ENCODE assay signal across 37 cellular contexts in genomic region chr7:28490831-28491230, GRCh38.
DNase-seq lines count a peak whose midpoint lies in the region; ATAC-seq, FAIRE-seq and TF ChIP-seq lines count a peak whose summit lies in the region.
"Had no signal": no experiment of that assay in that cellular context is flagged by ENCODE, and none has a peak within 500 bp of the region (broad histone marks: within the 10 kb centered on the region; RNA-seq: fewer than 3 reads in every experiment).

No MANE protein-coding gene starts in this region.

- H3K9me3 ChIP-seq in ascending aorta (no peaks in the 10 kb centered on the region), thoracic aorta (no peaks in the 10 kb centered on the region)
- H3K9me3 ChIP-seq: body of pancreas, esophagus muscularis mucosa, heart left ventricle, ovary, suprapubic skin had no signal

- H3K4me3 ChIP-seq in ascending aorta (peak overlapping the region in 1 of 2 donors; percentile 31), thoracic aorta (peak overlapping the region; percentile 15)
- H3K4me3 ChIP-seq: BLaER1, body of pancreas, esophagus muscularis mucosa, heart left ventricle, ovary, PC-9, suprapubic skin had no signal

- TF ChIP-seq POLR2A in GM12891 (IDR thresholded peaks at IDR 0.05; ENCODE audit: low read depth, low read length): no peak

- BruUV-seq in Calu3 (replicated peaks; lab: Mats Ljungman, UMichigan): no TSS peak

- H3K4me3 Mint-ChIP-seq in Calu3 (ENCODE audit: low read depth, unreplicated experiment): no peak overlapping the region
- H3K4me3 Mint-ChIP-seq: activated naive CD8-positive, alpha-beta T cell treated with anti-CD3 and anti-CD28 coated beads, Interleukin-2, amount 50 U/mL, for 24 hours; activated T-cell treated with anti-CD3 and anti-CD28 coated beads, Interleukin-2, amount 50 U/mL, for 72 hours; central memory CD8-positive, alpha-beta T cell; HFFc6; IgD-negative memory B cell; nephron progenitor cell had no signal

- peak overlapping the region; percentile 33 to 35 for H3K27ac ChIP-seq in ascending aorta
- H3K27ac ChIP-seq in thoracic aorta: peak overlapping the region; percentile 24 to 28
- H3K27ac ChIP-seq: BLaER1, body of pancreas, esophagus muscularis mucosa, foreskin keratinocyte, heart left ventricle, ovary, PC-9, suprapubic skin had no signal

- H3K4me1 ChIP-seq in ascending aorta (no peaks in the 10 kb centered on the region), thoracic aorta (ENCODE audit: control insufficient read depth in 1 of 2, low read depth in 2 of 2) (no peaks in the 10 kb centered on the region)
- H3K4me1 ChIP-seq: foreskin keratinocyte had no signal

- FAIRE-seq in GM12891 (lab: Jason Lieb, UNC): no peak
- FAIRE-seq: endometrium, G401.6, small intestine had no signal

- H3K27me3 ChIP-seq in ascending aorta (no peaks in the 10 kb centered on the region), thoracic aorta (replicated peaks; ENCODE audit: insufficient read depth) (no peaks in the 10 kb centered on the region)
- H3K27me3 ChIP-seq: BLaER1, body of pancreas, esophagus muscularis mucosa, heart left ventricle, ovary, suprapubic skin had no signal

- intact Hi-C loops in Calu3 (cut with micrococcal nuclease; ENCODE audit: unreplicated experiment) (no loop called here), ascending aorta (cut with DNase I) (no loop called here)

- peaks cover 56% of the 10 kb centered on the region for H3K4me1 Mint-ChIP-seq in Calu3 (ENCODE audit: low read depth, unreplicated experiment)
- H3K4me1 Mint-ChIP-seq: activated naive CD8-positive, alpha-beta T cell treated with anti-CD3 and anti-CD28 coated beads, Interleukin-2, amount 50 U/mL, for 24 hours; central memory CD8-positive, alpha-beta T cell had no signal

- CTCF ChIA-PET in Calu3 (lab: Charles Lee): no interaction called here

- H3K27ac Mint-ChIP-seq in Calu3 (ENCODE audit: unreplicated experiment): no peak overlapping the region
- H3K27ac Mint-ChIP-seq: activated naive CD8-positive, alpha-beta T cell treated with anti-CD3 and anti-CD28 coated beads, Interleukin-2, amount 50 U/mL, for 24 hours; activated T-cell treated with anti-CD3 and anti-CD28 coated beads, Interleukin-2, amount 50 U/mL, for 72 hours; HFFc6; IgD-negative memory B cell; nephron progenitor cell had no signal

- peak; percentile 51 for ATAC-seq in thoracic aorta (ENCODE audit: insufficient number of reproducible peaks, low FRiP score, low read depth)
- ATAC-seq: activated CD4-positive, CD25-positive, alpha-beta regulatory T cell treated with anti-CD3 and anti-CD28 coated beads, Interleukin-2, amount 50 U/mL, for 24 hours; activated naive CD8-positive, alpha-beta T cell treated with anti-CD3 and anti-CD28 coated beads, Interleukin-2, amount 50 U/mL, for 24 hours; activated T-cell treated with anti-CD3 and anti-CD28 coated beads, Interleukin-2, amount 50 U/mL, for 72 hours; body of pancreas; foreskin keratinocyte; heart left ventricle had no signal

- no peaks in the 10 kb centered on the region for H3K36me3 ChIP-seq in ascending aorta
- H3K36me3 ChIP-seq in thoracic aorta: no peaks in the 10 kb centered on the region
- H3K36me3 ChIP-seq: BLaER1, esophagus muscularis mucosa, ovary, suprapubic skin had no signal

- H3K36me3 Mint-ChIP-seq in Calu3 (ENCODE audit: insufficient read depth, unreplicated experiment): no peaks in the 10 kb centered on the region

- DNase-seq in Calu3 (peak; percentile 20), ascending aorta (ENCODE audit: low spot score in 2 of 2) (peak in 1 of 2 donors; percentile 81), kidney tubule cell (ENCODE audit: low spot score) (peak; percentile 33), thoracic aorta (ENCODE audit: low spot score) (peak; percentile 41), KG1 (lab: John Stamatoyannopoulos, UW) (no peak), GM12891 (ENCODE audit: insufficient read length, low spot score) (no peak), dermis blood vessel endothelial cell (no peak)
- DNase-seq: activated CD4-positive, alpha-beta T cell treated with anti-CD3 and anti-CD28 coated beads, Interleukin-2, amount 50 U/mL, for 4 hours; activated naive CD4-positive, alpha-beta T cell; activated naive CD8-positive, alpha-beta T cell treated with anti-CD3 and anti-CD28 coated beads, Interleukin-2, amount 50 U/mL, for 24 hours; activated T-cell treated with anti-CD3 and anti-CD28 coated beads, Interleukin-2, amount 50 U/mL, for 72 hours; body of pancreas; COR-L47; DMS79; foreskin keratinocyte; heart left ventricle; HFFc6; kidney glomerular epithelial cell; NCI-H1105 treated with DMSO at 0.1 percent for 48 hours; NCI-H2029 treated with DMSO at 0.1 percent for 48 hours; NCI-H2227 treated with DMSO at 0.1 percent for 48 hours; NCI-H526 treated with DMSO at 0.1 percent for 48 hours; nephron progenitor cell; ovary; PC-9; SHP77; small intestine; stimulated activated naive CD4-positive, alpha-beta T cell treated with Interleukin-2 at 50 U/mL for 16 hours; T-helper 2 cell had no signal

- H3K9me3 Mint-ChIP-seq in Calu3 (ENCODE audit: low read depth, unreplicated experiment): peaks cover 4% of the 10 kb centered on the region
- H3K9me3 Mint-ChIP-seq: activated T-cell treated with anti-CD3 and anti-CD28 coated beads, Interleukin-2, amount 50 U/mL, for 72 hours; central memory CD8-positive, alpha-beta T cell; IgD-negative memory B cell; nephron progenitor cell had no signal

- TF ChIP-seq CTCF in Calu3 (IDR thresholded peaks at IDR 0.05; ENCODE audit: unreplicated experiment): no peak
- no peak for TF ChIP-seq CTCF in ascending aorta (IDR thresholded peaks at IDR 0.05)
- no peak for TF ChIP-seq CTCF in thoracic aorta (IDR thresholded peaks at IDR 0.05)

- H3K27me3 Mint-ChIP-seq in Calu3 (ENCODE audit: unreplicated experiment): no peaks in the 10 kb centered on the region

TF ChIP-seq in GM12891, 5 proteins besides CTCF, POLR2A, EP300 and RAD21:
- TF ChIP-seq TAF1 (IDR thresholded peaks at IDR 0.05; ENCODE audit: low read depth, low read length) (no peak), PAX5 (IDR thresholded peaks at IDR 0.05; ENCODE audit: insufficient read depth, low read length, severe bottlenecking) (no peak), SPI1 (IDR thresholded peaks at IDR 0.05; ENCODE audit: low read depth, low read length) (no peak), POU2F2 (IDR thresholded peaks at IDR 0.05; ENCODE audit: low read depth, low read length) (no peak), POLR2AphosphoS5 (IDR thresholded peaks at IDR 0.05; ENCODE audit: low read depth, low read length) (no peak)

Comparison
In these comparisons a context has a peak if more than half of its experiments do, and no peak if none do; other contexts are left out.
1. DNase-seq: peak in Calu3 (single experiment), kidney tubule cell (single experiment) and thoracic aorta (single experiment); none in KG1 (single experiment), GM12891 (single experiment) and dermis blood vessel endothelial cell (single experiment).